Comparison of ENCODE assay signal across 15 cellular contexts in genomic region chr3:60009931-60010478, GRCh38.
DNase-seq lines count a peak whose midpoint lies in the region; ATAC-seq and TF ChIP-seq lines count a peak whose summit lies in the region.
"Had no signal": no experiment of that assay in that cellular context is flagged by ENCODE, and none has a peak within 500 bp of the region (broad histone marks: within the 10 kb centered on the region; RNA-seq: fewer than 3 reads in every experiment).

No MANE protein-coding gene starts in this region.

- intact Hi-C loops in natural killer cell (cut with micrococcal nuclease), result loop anchor here (1.0 to 10.0 kb wide), 2 partner anchors 55 to 155 kb away; no protein-coding TSS in a partner anchor

- H3K27ac Mint-ChIP-seq in natural killer cell, result peak overlapping the region; percentile 98 to 99
- peak overlapping the region in 1 of 2 donors; percentile 67 for H3K27ac Mint-ChIP-seq in natural killer cell treated with Interleukin-12 subunit alpha and Interleukin-12 subunit beta and Interleukin-15 and Interleukin-18, amount 100 ng/mL, for 72 hours
- peak overlapping the region; percentile 99 for H3K27ac Mint-ChIP-seq in activated naive CD8-positive, alpha-beta T cell treated with anti-CD3 and anti-CD28 coated beads, Interleukin-2, amount 10 ng/mL, durations not matched to agents 7 days and 5 days

- H3K27ac ChIP-seq in MM.1S (ENCODE audit: low read length), result peak overlapping the region; percentile 38; the same call in 1 of the 2 replicates
- H3K27ac ChIP-seq: ascending aorta, left ventricle myocardium inferior had no signal

- no peaks in the 10 kb centered on the region for H3K9me3 ChIP-seq in MM.1S (replicated peaks; ENCODE audit: insufficient read depth, low read length)
- H3K9me3 ChIP-seq: ascending aorta, left ventricle myocardium inferior had no signal

- H3K4me3 ChIP-seq in MM.1S (ENCODE audit: low read length), result no peak overlapping the region
- H3K4me3 ChIP-seq: ascending aorta, left ventricle myocardium inferior, skin epidermis had no signal

- DNase-seq in natural killer cell (no peak), MM.1S (no peak), inferior parietal cortex (ENCODE audit: extremely low spot score) (no peak), SKM-1 treated with dmso at 0.1 percent for 144 hours (lab: John Stamatoyannopoulos, UW; ENCODE audit: unreplicated experiment) (no peak)
- no peak for DNase-seq in natural killer cell treated with Interleukin-12 subunit alpha and Interleukin-12 subunit beta and Interleukin-15 and Interleukin-18, amount 100 ng/mL, for 72 hours (ENCODE audit: low spot score)
- DNase-seq in activated naive CD8-positive, alpha-beta T cell treated with anti-CD3 and anti-CD28 coated beads, Interleukin-2, amount 10 ng/mL, durations not matched to agents 7 days and 5 days, result no peak
- DNase-seq in stimulated activated CD4-positive, alpha-beta T cell treated with anti-CD3 and anti-CD28 coated beads, Interleukin-4, amount 100 ng/mL, for 1 hour, result no peak
- DNase-seq: cerebellar nuclear complex, left ventricle myocardium inferior, midbrain, NCI-H1048, NCI-H2029, NCI-H446 had no signal

- H3K27me3 ChIP-seq in MM.1S (replicated peaks; ENCODE audit: insufficient read depth, low read length), result no peaks in the 10 kb centered on the region
- H3K27me3 ChIP-seq: ascending aorta had no signal

- peak overlapping the region; percentile 57; the same call in 1 of the 2 replicates for H3K4me2 ChIP-seq in MM.1S (ENCODE audit: low read depth, low read length)

- H3K9ac ChIP-seq in MM.1S (ENCODE audit: low read length), result no peak overlapping the region

- peaks cover 2 to 3% of the 10 kb centered on the region in 2 donors for H3K9me3 Mint-ChIP-seq in natural killer cell
- peaks cover 3% of the 10 kb centered on the region for H3K9me3 Mint-ChIP-seq in natural killer cell treated with Interleukin-12 subunit alpha and Interleukin-12 subunit beta and Interleukin-15 and Interleukin-18, amount 100 ng/mL, for 72 hours
- peaks cover 6% of the 10 kb centered on the region for H3K9me3 Mint-ChIP-seq in activated naive CD8-positive, alpha-beta T cell treated with anti-CD3 and anti-CD28 coated beads, Interleukin-2, amount 10 ng/mL, durations not matched to agents 7 days and 5 days

- no peaks in the 10 kb centered on the region for H3K9me2 ChIP-seq in MM.1S (replicated peaks; ENCODE audit: insufficient read depth, low read length)

- H3K4me1 Mint-ChIP-seq in natural killer cell, result peaks cover 60 to 74% of the 10 kb centered on the region in 2 donors
- peaks cover 19 to 49% of the 10 kb centered on the region in 2 donors for H3K4me1 Mint-ChIP-seq in natural killer cell treated with Interleukin-12 subunit alpha and Interleukin-12 subunit beta and Interleukin-15 and Interleukin-18, amount 100 ng/mL, for 72 hours (ENCODE audit: low read depth in 2 of 2)
- H3K4me1 Mint-ChIP-seq in activated naive CD8-positive, alpha-beta T cell treated with anti-CD3 and anti-CD28 coated beads, Interleukin-2, amount 10 ng/mL, durations not matched to agents 7 days and 5 days, result peaks cover 43% of the 10 kb centered on the region

- H3K4me1 ChIP-seq in MM.1S (ENCODE audit: low read length), result peaks cover 18% of the 10 kb centered on the region
- H3K4me1 ChIP-seq: ascending aorta, left ventricle myocardium inferior had no signal

- POLR2A ChIA-PET in activated naive CD8-positive, alpha-beta T cell treated with anti-CD3 and anti-CD28 coated beads, Interleukin-2, amount 10 ng/mL, durations not matched to agents 7 days and 5 days (lab: Charles Lee), result interaction anchor here (1.1 to 1.5 kb wide), 5 partner anchors 15 to 559 kb away, joined by 3 to 6 read pairs (median 3); no protein-coding TSS in a partner anchor

- peak overlapping the region; percentile 96 for H3K4me3 Mint-ChIP-seq in natural killer cell
- no peak overlapping the region for H3K4me3 Mint-ChIP-seq in natural killer cell treated with Interleukin-12 subunit alpha and Interleukin-12 subunit beta and Interleukin-15 and Interleukin-18, amount 100 ng/mL, for 72 hours
- H3K4me3 Mint-ChIP-seq in activated naive CD8-positive, alpha-beta T cell treated with anti-CD3 and anti-CD28 coated beads, Interleukin-2, amount 10 ng/mL, durations not matched to agents 7 days and 5 days, result peak overlapping the region; percentile 82

- no peaks in the 10 kb centered on the region for H3K36me3 ChIP-seq in MM.1S (replicated peaks; ENCODE audit: insufficient read depth, low read length)
- H3K36me3 ChIP-seq: ascending aorta, left ventricle myocardium inferior had no signal

- no peak for ATAC-seq in natural killer cell
- ATAC-seq in natural killer cell treated with Interleukin-12 subunit alpha and Interleukin-12 subunit beta and Interleukin-15 and Interleukin-18, amount 100 ng/mL, for 72 hours, result no peak
- ATAC-seq in activated naive CD8-positive, alpha-beta T cell treated with anti-CD3 and anti-CD28 coated beads, Interleukin-2, amount 10 ng/mL, durations not matched to agents 7 days and 5 days (ENCODE audit: low read depth), result no peak

- no peaks in the 10 kb centered on the region for H4K20me1 ChIP-seq in MM.1S (ENCODE audit: insufficient read depth, low read length)

- no peak for TF ChIP-seq CTCF in natural killer cell (IDR thresholded peaks at IDR 0.05)
- TF ChIP-seq CTCF in MM.1S (IDR thresholded peaks at IDR 0.05; ENCODE audit: low read length), result no peak

- no peaks in the 10 kb centered on the region for H3K79me2 ChIP-seq in MM.1S (ENCODE audit: low read length)

- H3K36me3 Mint-ChIP-seq in natural killer cell, result peaks cover 7% of the 10 kb centered on the region
- H3K36me3 Mint-ChIP-seq in natural killer cell treated with Interleukin-12 subunit alpha and Interleukin-12 subunit beta and Interleukin-15 and Interleukin-18, amount 100 ng/mL, for 72 hours, result no peaks in the 10 kb centered on the region
- peaks cover 25% of the 10 kb centered on the region for H3K36me3 Mint-ChIP-seq in activated naive CD8-positive, alpha-beta T cell treated with anti-CD3 and anti-CD28 coated beads, Interleukin-2, amount 10 ng/mL, durations not matched to agents 7 days and 5 days

- H2AFZ ChIP-seq in MM.1S (ENCODE audit: low read length), result no peak overlapping the region

- no peaks in the 10 kb centered on the region for H3K27me3 Mint-ChIP-seq in natural killer cell (ENCODE audit: low read depth in 2 of 2)
- H3K27me3 Mint-ChIP-seq in natural killer cell treated with Interleukin-12 subunit alpha and Interleukin-12 subunit beta and Interleukin-15 and Interleukin-18, amount 100 ng/mL, for 72 hours, result no peaks in the 10 kb centered on the region
- H3K27me3 Mint-ChIP-seq in activated naive CD8-positive, alpha-beta T cell treated with anti-CD3 and anti-CD28 coated beads, Interleukin-2, amount 10 ng/mL, durations not matched to agents 7 days and 5 days, result no peaks in the 10 kb centered on the region

- H3F3A ChIP-seq in MM.1S (ENCODE audit: insufficient read depth, low read length), result peaks cover 8% of the 10 kb centered on the region
